ENCODE assay signal across 9 cellular contexts in the genomic region with DNA sequence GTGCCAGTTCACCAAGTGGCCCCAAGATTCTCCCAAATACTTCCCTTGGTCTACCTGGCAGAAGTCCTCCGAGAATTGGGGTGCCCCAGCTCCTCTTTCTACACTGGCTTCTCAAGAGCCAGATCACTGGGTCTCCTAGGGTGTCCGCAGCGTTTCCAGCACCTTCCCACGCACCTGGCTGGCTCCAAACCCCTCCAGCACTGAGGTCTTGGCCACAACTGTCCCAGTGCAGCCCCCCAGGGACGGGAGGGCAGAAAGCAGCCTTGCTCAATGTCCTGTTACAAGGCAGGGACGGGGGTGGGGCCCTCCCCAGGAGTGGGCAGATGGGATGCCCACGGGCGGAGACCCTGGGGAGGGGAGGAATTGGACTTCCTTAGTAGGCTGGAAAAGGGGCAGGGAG. TPM values are rescaled to one million over a fixed set of nuclear protein-coding genes. Genes with fewer than 3 reads are reported as not detected.
A peak's percentile ranks its signal among the peaks of the same experiment; 100 is the strongest.
DNase-seq lines count a peak whose midpoint lies in the region; ATAC-seq and TF ChIP-seq lines count a peak whose summit lies in the region.
"Had no signal": no experiment of that assay in that cellular context is flagged by ENCODE, and none has a peak within 500 bp of the region (broad histone marks: within the 10 kb centered on the region; RNA-seq: fewer than 3 reads in every experiment).

No MANE protein-coding gene starts in this region.

- TF ChIP-seq POLR2A in adrenal gland (IDR thresholded peaks at IDR 0.05) (no peak), suprapubic skin (IDR thresholded peaks at IDR 0.05) (no peak)

- no peaks in the 10 kb centered on the region for H4K20me1 ChIP-seq in SK-N-SH (ENCODE audit: insufficient read depth)

- H3K9me2 ChIP-seq in SK-N-SH = no peaks in the 10 kb centered on the region

- peaks cover 10% of the 10 kb centered on the region for H3K79me2 ChIP-seq in SK-N-SH (ENCODE audit: insufficient read depth)

- POLR2A ChIA-PET in SK-N-SH (lab: Yijun Ruan, JAX) = no interaction called here

- intact Hi-C loops in adrenal gland (cut with DNase I) = no loop called here

- no peaks in the 10 kb centered on the region for H3K36me3 ChIP-seq in SK-N-SH (replicated peaks in 1 of 2; ENCODE audit: control insufficient read depth in 1 of 2, insufficient read depth in 2 of 2, low read length in 1 of 2)
- H3K36me3 ChIP-seq in adrenal gland (replicated peaks in 1 of 2) = no peaks in the 10 kb centered on the region
- H3K36me3 ChIP-seq in liver (ENCODE audit: control insufficient read depth in 4 of 4, insufficient read depth in 3 of 4, low read depth in 1 of 4, low read length in 3 of 4) = no peaks in the 10 kb centered on the region
- no peaks in the 10 kb centered on the region for H3K36me3 ChIP-seq in suprapubic skin

- no peak for ATAC-seq in SK-N-SH treated with all-trans-retinoic acid at 6 μM for 48 hours
- no peak for ATAC-seq in HG03045 (IDR thresholded peaks at IDR 0.05; ENCODE audit: unreplicated experiment)

- DNase-seq in SK-N-SH (no peak), adrenal gland (no peak), suprapubic skin (ENCODE audit: low spot score in 2 of 2) (no peak), NCI-H69 (lab: John Stamatoyannopoulos, UW) (no peak)
- DNase-seq in activated CD8-positive, alpha-beta memory T cell treated with anti-CD3 and anti-CD28 coated beads, Interleukin-2, amount 50 U/mL, for 48 hours = no peak

- no peaks in the 10 kb centered on the region for H3K27me3 ChIP-seq in SK-N-SH (ENCODE audit: insufficient read depth)
- no peaks in the 10 kb centered on the region for H3K27me3 ChIP-seq in adrenal gland
- H3K27me3 ChIP-seq in liver (ENCODE audit: control insufficient read depth in 4 of 4, insufficient read depth in 4 of 4, low read length in 3 of 4) = no peaks in the 10 kb centered on the region
- H3K27me3 ChIP-seq in suprapubic skin = no peaks in the 10 kb centered on the region

- 90% methylated on average over 4 of the region's 8 CpGs for WGBS in SK-N-SH (ENCODE audit: low lambda C conversion rate)
- WGBS in adrenal gland, 4 donors = 56 to 73% (median 62%) methylated on average over 5 to 8 of the region's 8 CpGs
- WGBS in liver = 89% methylated on average over 8 of the region's 8 CpGs
- WGBS in suprapubic skin = 37% methylated on average over 6 of the region's 8 CpGs

- H3K4me2 ChIP-seq in SK-N-SH = peak overlapping the region; percentile 91

- TF ChIP-seq EP300 in SK-N-SH (IDR thresholded peaks at IDR 0.05; ENCODE audit: borderline replicate concordance in 1 of 2, low read depth in 1 of 2, low read length in 1 of 2) = no peak
- no peak for TF ChIP-seq EP300 in suprapubic skin (IDR thresholded peaks at IDR 0.05)

- CTCF ChIA-PET in SK-N-SH (lab: Yijun Ruan, JAX) = interaction anchor here (1.0 to 1.4 kb wide), 3 partner anchors 10 to 79 kb away, joined by 3 read pairs; no protein-coding TSS in a partner anchor

- H3K4me3 ChIP-seq in SK-N-SH (ENCODE audit: low read depth in 2 of 2, low read length in 1 of 2) (peak overlapping the region; percentile 72 to 76), adrenal gland (peak overlapping the region in 2 of 4 donors; percentile 72 to 78), liver (ENCODE audit: low read depth in 1 of 3, low read length in 3 of 3) (no peak overlapping the region), suprapubic skin (peak overlapping the region; percentile 78)

- H3K4me1 ChIP-seq in SK-N-SH (ENCODE audit: control insufficient read depth in 1 of 2, insufficient read depth in 2 of 2, low read depth in 1 of 2, low read length in 1 of 2) = peaks cover 4 to 56% of the 10 kb centered on the region in 2 experiments; a peak in 2 of 4 replicates
- peaks cover 12 to 78% of the 10 kb centered on the region in 2 donors for H3K4me1 ChIP-seq in adrenal gland (replicated peaks in 1 of 2)
- H3K4me1 ChIP-seq in liver (ENCODE audit: control insufficient read depth in 4 of 4, insufficient read depth in 4 of 4, low read length in 3 of 4) = peaks cover 0 to 14% (median 6%) of the 10 kb centered on the region in 4 donors
- peaks cover 67% of the 10 kb centered on the region for H3K4me1 ChIP-seq in suprapubic skin

- H3K9ac ChIP-seq in SK-N-SH (peak overlapping the region; percentile 61), liver (ENCODE audit: low read depth in 1 of 2, low read length in 2 of 2) (no peak overlapping the region)

- no peak for TF ChIP-seq RAD21 in SK-N-SH (IDR thresholded peaks at IDR 0.05; ENCODE audit: low read length)
- TF ChIP-seq RAD21 in liver (IDR thresholded peaks at IDR 0.05) = no peak

- no peak overlapping the region; the same call in 1 of the 2 replicates for H2AFZ ChIP-seq in SK-N-SH (ENCODE audit: low read depth)

- H3K9me3 ChIP-seq in SK-N-SH (no peaks in the 10 kb centered on the region), adrenal gland (replicated peaks in 1 of 3) (no peaks in the 10 kb centered on the region), liver (ENCODE audit: control insufficient read depth in 4 of 4, low read length in 3 of 4) (no peaks in the 10 kb centered on the region), suprapubic skin (no peaks in the 10 kb centered on the region)

- TF ChIP-seq CTCF in SK-N-SH (IDR thresholded peaks at IDR 0.05) (peak; percentile 8; the same call in 1 of the 2 replicates), adrenal gland (IDR thresholded peaks at IDR 0.05) (no peak), liver (IDR thresholded peaks at IDR 0.05; ENCODE audit: low read depth, low read length, missing input control) (no peak), suprapubic skin (IDR thresholded peaks at IDR 0.05) (no peak)

- peaks cover 12% of the 10 kb centered on the region for H3F3A ChIP-seq in SK-N-SH (replicated peaks; ENCODE audit: insufficient read depth)

- peak overlapping the region in 1 of 2 experiments; percentile 92; a peak in 1 of 4 replicates for H3K27ac ChIP-seq in SK-N-SH (ENCODE audit: low read depth in 2 of 2, low read length in 1 of 2)
- H3K27ac ChIP-seq in adrenal gland = peak overlapping the region; percentile 76 to 96 (median 81)
- peak overlapping the region; percentile 38 to 53 for H3K27ac ChIP-seq in liver (ENCODE audit: low read depth in 1 of 2, low read length in 2 of 2)
- peak overlapping the region; percentile 73 for H3K27ac ChIP-seq in suprapubic skin
- H3K27ac ChIP-seq: 22Rv1 had no signal

TF ChIP-seq in SK-N-SH, 30 proteins besides CTCF, POLR2A, EP300 and RAD21:
- TF ChIP-seq MXI1 (IDR thresholded peaks at IDR 0.05; ENCODE audit: low read depth, low read length) = no peak
- TF ChIP-seq SIN3A (IDR thresholded peaks at IDR 0.05; ENCODE audit: borderline replicate concordance, low read depth, low read length) = no peak
- no peak for TF ChIP-seq TEAD4 (IDR thresholded peaks at IDR 0.05; ENCODE audit: borderline replicate concordance, insufficient read depth)
- TF ChIP-seq, protein P1, sequence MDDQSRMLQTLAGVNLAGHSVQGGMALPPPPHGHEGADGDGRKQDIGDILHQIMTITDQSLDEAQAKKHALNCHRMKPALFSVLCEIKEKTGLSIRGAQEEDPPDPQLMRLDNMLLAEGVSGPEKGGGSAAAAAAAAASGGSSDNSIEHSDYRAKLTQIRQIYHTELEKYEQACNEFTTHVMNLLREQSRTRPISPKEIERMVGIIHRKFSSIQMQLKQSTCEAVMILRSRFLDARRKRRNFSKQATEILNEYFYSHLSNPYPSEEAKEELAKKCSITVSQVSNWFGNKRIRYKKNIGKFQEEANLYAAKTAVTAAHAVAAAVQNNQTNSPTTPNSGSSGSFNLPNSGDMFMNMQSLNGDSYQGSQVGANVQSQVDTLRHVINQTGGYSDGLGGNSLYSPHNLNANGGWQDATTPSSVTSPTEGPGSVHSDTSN (IDR thresholded peaks at IDR 0.05) = no peak

TF ChIP-seq in SK-N-SH treated with all-trans-retinoic acid at 6 μM for 48 hours, 23 proteins besides CTCF, POLR2A, EP300 and RAD21 (continues in another document):
- TF ChIP-seq, protein P2, sequence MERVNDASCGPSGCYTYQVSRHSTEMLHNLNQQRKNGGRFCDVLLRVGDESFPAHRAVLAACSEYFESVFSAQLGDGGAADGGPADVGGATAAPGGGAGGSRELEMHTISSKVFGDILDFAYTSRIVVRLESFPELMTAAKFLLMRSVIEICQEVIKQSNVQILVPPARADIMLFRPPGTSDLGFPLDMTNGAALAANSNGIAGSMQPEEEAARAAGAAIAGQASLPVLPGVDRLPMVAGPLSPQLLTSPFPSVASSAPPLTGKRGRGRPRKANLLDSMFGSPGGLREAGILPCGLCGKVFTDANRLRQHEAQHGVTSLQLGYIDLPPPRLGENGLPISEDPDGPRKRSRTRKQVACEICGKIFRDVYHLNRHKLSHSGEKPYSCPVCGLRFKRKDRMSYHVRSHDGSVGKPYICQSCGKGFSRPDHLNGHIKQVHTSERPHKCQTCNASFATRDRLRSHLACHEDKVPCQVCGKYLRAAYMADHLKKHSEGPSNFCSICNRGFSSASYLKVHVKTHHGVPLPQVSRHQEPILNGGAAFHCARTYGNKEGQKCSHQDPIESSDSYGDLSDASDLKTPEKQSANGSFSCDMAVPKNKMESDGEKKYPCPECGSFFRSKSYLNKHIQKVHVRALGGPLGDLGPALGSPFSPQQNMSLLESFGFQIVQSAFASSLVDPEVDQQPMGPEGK (CRISPR knock-in tag; IDR thresholded peaks at IDR 0.05; ENCODE audit: borderline replicate concordance) = no peak
- TF ChIP-seq ZNF70 (CRISPR knock-in tag; IDR thresholded peaks at IDR 0.05) = no peak

TF ChIP-seq in liver, 16 proteins besides CTCF, POLR2A, EP300 and RAD21 (continues in another document):
- no peak for TF ChIP-seq HNF4A (conservative IDR thresholded peaks at IDR 0.05)
- no peak for TF ChIP-seq HNF4G (IDR thresholded peaks at IDR 0.05)
- no peak for TF ChIP-seq FOXA2 (IDR thresholded peaks at IDR 0.05)
- TF ChIP-seq YY1 (IDR thresholded peaks at IDR 0.05) = no peak
- no peak for TF ChIP-seq EGR1 (IDR thresholded peaks at IDR 0.05; ENCODE audit: low read depth in 2 of 2)

RNA-seq across cellular contexts. Expression of a gene that starts 1.1 kb away (rescaled TPM):
- polyA plus RNA-seq in SK-N-SH (2012; rRNA removed) = 62.3 and 96.6 TPM in 2 replicates
- polyA plus RNA-seq in SK-N-SH (2012; cell fraction: cytosol; rRNA removed) = 48.1 and 60.4 TPM in 2 replicates
- 53.0 and 69.9 TPM in 2 replicates for polyA plus RNA-seq in SK-N-SH (2012; cell fraction: nucleus; rRNA removed)
- total RNA-seq in adrenal gland = 100 to 1,000 TPM; 173 to 588 (median 259) TPM
- 100 to 1,000 TPM; 150 to 327 (median 176) TPM for polyA plus RNA-seq in adrenal gland
- 10 to 100 TPM; 38.9 to 40.2 TPM for total RNA-seq in liver
- polyA plus RNA-seq in liver = 10 to 100 TPM; 29.3 to 46.4 TPM
- 10 to 100 TPM; 40.8 to 64.2 (median 55.3) TPM for total RNA-seq in suprapubic skin

Comparison
In these comparisons a context has a peak if more than half of its experiments do, and no peak if none do; other contexts are left out.
1. H3K4me3 ChIP-seq: peak in SK-N-SH (2 of 2) and suprapubic skin (single experiment); none in liver (0 of 3).